ENCODE assay signal across 17 cellular contexts in genomic region chr6:149166324-149166723, GRCh38.
A peak's percentile ranks its signal among the peaks of the same experiment; 100 is the strongest.
DNase-seq lines count a peak whose midpoint lies in the region; ATAC-seq and TF ChIP-seq lines count a peak whose summit lies in the region.
"Had no signal": no experiment of that assay in that cellular context is flagged by ENCODE, and none has a peak within 500 bp of the region (broad histone marks: within the 10 kb centered on the region; RNA-seq: fewer than 3 reads in every experiment).

No MANE protein-coding gene starts in this region.

- WGBS in tibial nerve, 2 donors = 26 to 30% methylated on average over 1 of the region's 1 CpG

- H3K27ac Mint-ChIP-seq in CD8-positive, alpha-beta T cell = peak overlapping the region; percentile 82
- peak overlapping the region in 4 of 5 experiments; percentile 15 to 68 (median 35) for H3K27ac Mint-ChIP-seq in brain

- no peaks in the 10 kb centered on the region for H3K9me3 ChIP-seq in BE2C
- no peaks in the 10 kb centered on the region for H3K9me3 ChIP-seq in CD8-positive, alpha-beta T cell (ENCODE audit: low read length)
- H3K9me3 ChIP-seq in SJSA1 (replicated peaks) = no peaks in the 10 kb centered on the region
- no peaks in the 10 kb centered on the region for H3K9me3 ChIP-seq in tibial nerve
- H3K9me3 ChIP-seq: transverse colon had no signal

- ATAC-seq in CD8-positive, alpha-beta T cell = no peak
- no peak for ATAC-seq in HG03520 (IDR thresholded peaks at IDR 0.05; ENCODE audit: unreplicated experiment)
- ATAC-seq: sciatic nerve had no signal

- CTCF ChIA-PET in CD8-positive, alpha-beta T cell (lab: Charles Lee) = interaction anchor here (1.1 to 1.5 kb wide), 2 partner anchors 71 to 72 kb away, joined by 3 read pairs; no protein-coding TSS in a partner anchor

- no peaks in the 10 kb centered on the region for H3K27me3 Mint-ChIP-seq in CD8-positive, alpha-beta T cell (ENCODE audit: low read depth)
- peaks cover 10% of the 10 kb centered on the region for H3K27me3 Mint-ChIP-seq in brain

- no peak for TF ChIP-seq EP300 in tibial nerve (IDR thresholded peaks at IDR 0.05)

- H3K27me3 ChIP-seq in BE2C = no peaks in the 10 kb centered on the region
- H3K27me3 ChIP-seq in CD8-positive, alpha-beta T cell (ENCODE audit: insufficient read depth, low read length) = no peaks in the 10 kb centered on the region
- no peaks in the 10 kb centered on the region for H3K27me3 ChIP-seq in SJSA1 (replicated peaks)
- no peaks in the 10 kb centered on the region for H3K27me3 ChIP-seq in tibial nerve
- H3K27me3 ChIP-seq: cardiac muscle cell, transverse colon had no signal

- POLR2A ChIA-PET in CD8-positive, alpha-beta T cell (lab: Charles Lee) = interaction anchor here (0.8 to 1.5 kb wide), 2 partner anchors 13 to 81 kb away, joined by 3 to 4 read pairs; no protein-coding TSS in a partner anchor

- no peak overlapping the region for H3K27ac ChIP-seq in CD8-positive, alpha-beta T cell (ENCODE audit: low read depth, low read length)
- H3K27ac ChIP-seq in SJSA1 (peak overlapping the region; percentile 32; the same call in 1 of the 2 replicates), tibial nerve (no peak overlapping the region)
- H3K27ac ChIP-seq: cardiac muscle cell, transverse colon had no signal

- peak overlapping the region; percentile 4 for H3K4me3 ChIP-seq in BE2C (ENCODE audit: low read depth, low read length)
- H3K4me3 ChIP-seq in CD8-positive, alpha-beta T cell (ENCODE audit: low read depth, low read length) = peak overlapping the region; percentile 1
- no peak overlapping the region for H3K4me3 ChIP-seq in SJSA1
- no peak overlapping the region for H3K4me3 ChIP-seq in tibial nerve
- H3K4me3 ChIP-seq: cardiac muscle cell, transverse colon had no signal

- no peak for TF ChIP-seq CTCF in BE2C (IDR thresholded peaks at IDR 0.05; ENCODE audit: low read depth, low read length)
- no peak for TF ChIP-seq CTCF in CD8-positive, alpha-beta T cell (IDR thresholded peaks at IDR 0.05)
- TF ChIP-seq CTCF in brain (conservative IDR thresholded peaks at IDR 0.05) = no peak
- no peak for TF ChIP-seq CTCF in tibial nerve (IDR thresholded peaks at IDR 0.05)

- H3K36me3 Mint-ChIP-seq in CD8-positive, alpha-beta T cell = no peaks in the 10 kb centered on the region
- no peaks in the 10 kb centered on the region for H3K36me3 Mint-ChIP-seq in brain

- no peak for TF ChIP-seq POLR2A in tibial nerve (IDR thresholded peaks at IDR 0.05)

- intact Hi-C loops in CD8-positive, alpha-beta T cell (cut with DNase I, micrococcal nuclease) = loop anchor here in 1 of 2 experiments (5.0 kb wide), 1 partner anchor 39 kb away; no protein-coding TSS in a partner anchor

- peak; percentile 49 for DNase-seq in BE2C
- DNase-seq in CD8-positive, alpha-beta T cell = no peak
- DNase-seq in SJSA1 (ENCODE audit: low read depth in 1 of 2, low spot score in 2 of 2) = peak; percentile 48 to 50
- no peak for DNase-seq in retina
- no peak for DNase-seq in tibial nerve (ENCODE audit: low spot score in 2 of 2)
- DNase-seq in NCI-H1694 (lab: John Stamatoyannopoulos, UW) = no peak
- DNase-seq: activated CD4-positive, alpha-beta T cell treated with anti-CD3 and anti-CD28 coated beads, Interleukin-2, amount 50 U/mL, for 1 hour; activated effector memory CD4-positive, alpha-beta T cell treated with anti-CD3 and anti-CD28 coated beads, Interleukin-2, amount 50 U/mL, for 16 hours; foreskin melanocyte; stimulated activated CD4-positive, alpha-beta T cell treated with anti-CD3 and anti-CD28 coated beads, Interleukin-2, amount 100 ng/mL, for 48 hours; SW 1271; transverse colon had no signal

- H3K4me1 ChIP-seq in BE2C = peaks cover 12% of the 10 kb centered on the region
- H3K4me1 ChIP-seq in CD8-positive, alpha-beta T cell (ENCODE audit: insufficient read depth, low read length) = peaks cover 30% of the 10 kb centered on the region
- peaks cover 32% of the 10 kb centered on the region for H3K4me1 ChIP-seq in SJSA1 (replicated peaks)
- H3K4me1 ChIP-seq in tibial nerve = peaks cover 0 to 27% (median 2%) of the 10 kb centered on the region in 4 donors

- H3K4me3 Mint-ChIP-seq in CD8-positive, alpha-beta T cell = peak overlapping the region; percentile 32
- H3K4me3 Mint-ChIP-seq in brain = no peak overlapping the region
- H3K4me3 Mint-ChIP-seq: neural crest cell had no signal

- H3K9me3 Mint-ChIP-seq in CD8-positive, alpha-beta T cell = no peaks in the 10 kb centered on the region
- no peaks in the 10 kb centered on the region for H3K9me3 Mint-ChIP-seq in brain
- H3K9me3 Mint-ChIP-seq: neural crest cell had no signal

- H3K4me1 Mint-ChIP-seq in CD8-positive, alpha-beta T cell (ENCODE audit: low read depth) = peaks cover 45% of the 10 kb centered on the region
- peaks cover 32% of the 10 kb centered on the region for H3K4me1 Mint-ChIP-seq in brain

- H3K36me3 ChIP-seq in BE2C (no peaks in the 10 kb centered on the region), SJSA1 (no peaks in the 10 kb centered on the region), tibial nerve (no peaks in the 10 kb centered on the region)
- no peaks in the 10 kb centered on the region for H3K36me3 ChIP-seq in CD8-positive, alpha-beta T cell (ENCODE audit: insufficient read depth, low read length)
- H3K36me3 ChIP-seq: cardiac muscle cell, transverse colon had no signal

Comparison
In these comparisons a context has a peak if more than half of its experiments do, and no peak if none do; other contexts are left out.
1. DNase-seq: peak in BE2C (single experiment) and SJSA1 (2 of 2); none in CD8-positive, alpha-beta T cell (0 of 7), retina (single experiment), tibial nerve (0 of 2) and NCI-H1694 (single experiment).
2. H3K4me3 ChIP-seq: peak in BE2C (single experiment) and CD8-positive, alpha-beta T cell (single experiment); none in SJSA1 (single experiment) and tibial nerve (0 of 4).